1 cellular context compared by ENCODE assay signal in genomic region chr9:2818486-2819121, GRCh38.
TF ChIP-seq lines count a peak whose summit lies in the region.

No MANE protein-coding gene starts in this region.

TF ChIP-seq in IMR-90, 13 proteins besides CTCF, POLR2A, EP300 and RAD21:
- TF ChIP-seq NFE2L2 (IDR thresholded peaks at IDR 0.05; ENCODE audit: low read depth, low read length): no peak
- TF ChIP-seq CEBPB (IDR thresholded peaks at IDR 0.05; ENCODE audit: low read depth, low read length): no peak
- no peak for TF ChIP-seq FOS (IDR thresholded peaks at IDR 0.05; ENCODE audit: low read depth, low read length)
- TF ChIP-seq SMC3 (IDR thresholded peaks at IDR 0.05; ENCODE audit: low read depth, low read length): no peak
- TF ChIP-seq BHLHE40 (IDR thresholded peaks at IDR 0.05; ENCODE audit: low read depth, low read length): no peak
- TF ChIP-seq CHD1 (IDR thresholded peaks at IDR 0.05; ENCODE audit: low read depth, low read length): no peak
- TF ChIP-seq RFX5 (IDR thresholded peaks at IDR 0.05; ENCODE audit: low read depth, low read length): no peak
- TF ChIP-seq MAFK (IDR thresholded peaks at IDR 0.05; ENCODE audit: low read depth, low read length): no peak
- TF ChIP-seq MAZ (IDR thresholded peaks at IDR 0.05; ENCODE audit: borderline replicate concordance, low read depth, low read length): no peak
